ENCODE assay signal across 1 cellular context in genomic region chr3:13280856-13281656, GRCh38.
A peak's percentile ranks its signal among the peaks of the same experiment; 100 is the strongest.
TF ChIP-seq lines count a peak whose summit lies in the region.

No MANE protein-coding gene starts in this region.

TF ChIP-seq in HepG2, 621 proteins besides CTCF, POLR2A, EP300 and RAD21 (continued from another document and continues in another):
- TF ChIP-seq ZNF687 (CRISPR knock-in tag; IDR thresholded peaks at IDR 0.05) (peak; percentile 74), ZNF275 (CRISPR knock-in tag; IDR thresholded peaks at IDR 0.05; ENCODE audit: borderline replicate concordance) (no peak), ZNF609 (CRISPR knock-in tag; IDR thresholded peaks at IDR 0.05; ENCODE audit: borderline replicate concordance) (no peak), HNF1B (CRISPR knock-in tag; IDR thresholded peaks at IDR 0.05) (peak; percentile 13; the same call in 1 of the 2 replicates), ZNF790 (CRISPR knock-in tag; IDR thresholded peaks at IDR 0.05; ENCODE audit: borderline replicate concordance) (no peak), CSRNP2 (CRISPR knock-in tag; conservative IDR thresholded peaks at IDR 0.05; ENCODE audit: low read depth) (no peak), SP140L (CRISPR knock-in tag; IDR thresholded peaks at IDR 0.05; ENCODE audit: borderline replicate concordance) (no peak), HNRNPLL (IDR thresholded peaks at IDR 0.05; ENCODE audit: low read depth, low read length, poor library complexity, severe bottlenecking) (peak; percentile 11), ZNF33A (CRISPR knock-in tag; IDR thresholded peaks at IDR 0.05; ENCODE audit: borderline replicate concordance) (no peak), ZSCAN30 (CRISPR knock-in tag; IDR thresholded peaks at IDR 0.05) (no peak), ZNF430 (CRISPR knock-in tag; IDR thresholded peaks at IDR 0.05) (0 out of 2 replicates have a peak, but pooled peaks have one; percentile 10), ZNF362 (CRISPR knock-in tag; IDR thresholded peaks at IDR 0.05; ENCODE audit: borderline replicate concordance) (no peak), ZNF10 (CRISPR knock-in tag; IDR thresholded peaks at IDR 0.05; ENCODE audit: borderline replicate concordance, low read depth) (no peak), MTA3 (CRISPR knock-in tag; IDR thresholded peaks at IDR 0.05) (no peak), PBX3 (CRISPR knock-in tag; IDR thresholded peaks at IDR 0.05; ENCODE audit: borderline replicate concordance) (no peak), ZNF674 (CRISPR knock-in tag; IDR thresholded peaks at IDR 0.05; ENCODE audit: low read depth) (no peak), ZNF770 (CRISPR knock-in tag; IDR thresholded peaks at IDR 0.05) (no peak), RFX1 (IDR thresholded peaks at IDR 0.05) (peak; percentile 23; the same call in 1 of the 2 replicates), NFKB2 (CRISPR knock-in tag; IDR thresholded peaks at IDR 0.05; ENCODE audit: borderline replicate concordance) (no peak), KMT2A (CRISPR knock-in tag; IDR thresholded peaks at IDR 0.05) (no peak), ZNF784 (CRISPR knock-in tag; IDR thresholded peaks at IDR 0.05; ENCODE audit: borderline replicate concordance) (0 out of 2 replicates have a peak, but pooled peaks have one; percentile 28), FOSL2 (CRISPR knock-in tag; IDR thresholded peaks at IDR 0.05) (0 out of 2 replicates have a peak, but pooled peaks have one; percentile 2), ARNT (IDR thresholded peaks at IDR 0.05) (no peak), ZNF672 (CRISPR knock-in tag; IDR thresholded peaks at IDR 0.05) (no peak), BORCS8-MEF2B (CRISPR knock-in tag; IDR thresholded peaks at IDR 0.05) (no peak), ERF (CRISPR knock-in tag; IDR thresholded peaks at IDR 0.05) (no peak), ZMAT3 (CRISPR knock-in tag; conservative IDR thresholded peaks at IDR 0.05) (0 out of 2 replicates have a peak, but pooled peaks have one; percentile 21), PLSCR1 (CRISPR knock-in tag; IDR thresholded peaks at IDR 0.05; ENCODE audit: borderline replicate concordance) (no peak), ZNF547 (CRISPR knock-in tag; IDR thresholded peaks at IDR 0.05) (no peak), NONO (IDR thresholded peaks at IDR 0.05) (no peak), NONO (CRISPR knock-in tag; conservative IDR thresholded peaks at IDR 0.05) (0 out of 2 replicates have a peak, but pooled peaks have one; percentile 24), HOMEZ (CRISPR knock-in tag; IDR thresholded peaks at IDR 0.05; ENCODE audit: low read depth) (no peak), ZNF704 (CRISPR knock-in tag; IDR thresholded peaks at IDR 0.05; ENCODE audit: borderline replicate concordance) (0 out of 2 replicates have a peak, but pooled peaks have one; percentile 21)
